Comparison of ENCODE assay signal across 15 cellular contexts in genomic region chr3:128167973-128168674, GRCh38. TPM values are rescaled to one million over a fixed set of nuclear protein-coding genes. Genes with fewer than 3 reads are reported as not detected.
DNase-seq lines count a peak whose midpoint lies in the region; ATAC-seq, FAIRE-seq and TF ChIP-seq lines count a peak whose summit lies in the region.
"Had no signal": no experiment of that assay in that cellular context is flagged by ENCODE, and none has a peak within 500 bp of the region (broad histone marks: within the 10 kb centered on the region; RNA-seq: fewer than 3 reads in every experiment).

No MANE protein-coding gene starts in this region.

- TF ChIP-seq EP300 in SK-N-SH (IDR thresholded peaks at IDR 0.05; ENCODE audit: borderline replicate concordance in 1 of 2, low read depth in 1 of 2, low read length in 1 of 2) = no peak

- no peak overlapping the region for H3K4me3 Mint-ChIP-seq in activated CD8-positive, alpha-beta T cell treated with anti-CD3 and anti-CD28 coated beads for 36 hours

- WGBS in SK-N-SH (ENCODE audit: low lambda C conversion rate) = 60% methylated on average over 5 of the region's 5 CpGs
- 37% methylated on average over 5 of the region's 5 CpGs for WGBS in smooth muscle cell (ENCODE audit: low lambda C conversion rate)

- no peak overlapping the region for H3K27ac Mint-ChIP-seq in activated CD8-positive, alpha-beta T cell treated with anti-CD3 and anti-CD28 coated beads for 36 hours

- H3K4me3 ChIP-seq in SK-N-SH (ENCODE audit: low read depth in 2 of 2, low read length in 1 of 2) (no peak overlapping the region), astrocyte of the spinal cord (ENCODE audit: low read depth, low read length) (no peak overlapping the region), kidney (ENCODE audit: low read length in 2 of 2) (peak overlapping the region in 1 of 2 donors; percentile 13), smooth muscle cell (no peak overlapping the region)
- H3K4me3 ChIP-seq: gastroesophageal sphincter, SJSA1, upper lobe of left lung had no signal

- no peaks in the 10 kb centered on the region for H3K9me3 Mint-ChIP-seq in activated CD8-positive, alpha-beta T cell treated with anti-CD3 and anti-CD28 coated beads for 36 hours

- intact Hi-C loops in kidney (cut with DNase I) = no loop called here
- intact Hi-C loops in activated CD8-positive, alpha-beta T cell treated with anti-CD3 and anti-CD28 coated beads for 36 hours (cut with micrococcal nuclease) = no loop called here

- H4K20me1 ChIP-seq in SK-N-SH (ENCODE audit: insufficient read depth) (0 out of 2 replicates have a peak, but pooled peaks cover 6% of the 10 kb centered on the region), smooth muscle cell (ENCODE audit: low read depth) (peaks cover 14% of the 10 kb centered on the region)

- no peak for ATAC-seq in SK-N-SH treated with all-trans-retinoic acid at 6 μM for 48 hours
- ATAC-seq in activated CD8-positive, alpha-beta T cell treated with anti-CD3 and anti-CD28 coated beads for 36 hours = no peak
- ATAC-seq: gastroesophageal sphincter had no signal

- H3F3A ChIP-seq in SK-N-SH (replicated peaks; ENCODE audit: insufficient read depth) = no peaks in the 10 kb centered on the region
- H3F3A ChIP-seq in smooth muscle cell (ENCODE audit: low read depth) = no peaks in the 10 kb centered on the region

- no peak for FAIRE-seq in kidney (lab: Jason Lieb, UNC)

- H3K4me2 ChIP-seq in SK-N-SH (no peak overlapping the region), smooth muscle cell (peak overlapping the region; percentile 37)

- H3K9me3 ChIP-seq in SK-N-SH (no peaks in the 10 kb centered on the region), kidney (ENCODE audit: control insufficient read depth in 1 of 2, low read length in 2 of 2) (no peaks in the 10 kb centered on the region), smooth muscle cell (replicated peaks; ENCODE audit: low read depth) (no peaks in the 10 kb centered on the region)
- H3K9me3 ChIP-seq: gastroesophageal sphincter, SJSA1, upper lobe of left lung had no signal

- H3K27me3 ChIP-seq in SK-N-SH (ENCODE audit: insufficient read depth) = no peaks in the 10 kb centered on the region
- H3K27me3 ChIP-seq in smooth muscle cell (ENCODE audit: low read depth) = no peaks in the 10 kb centered on the region
- H3K27me3 ChIP-seq: gastroesophageal sphincter, SJSA1, upper lobe of left lung had no signal

- no peaks in the 10 kb centered on the region for H3K36me3 ChIP-seq in SK-N-SH (replicated peaks in 1 of 2; ENCODE audit: control insufficient read depth in 1 of 2, insufficient read depth in 2 of 2, low read length in 1 of 2)
- peaks cover 0 to 2% of the 10 kb centered on the region in 2 donors for H3K36me3 ChIP-seq in kidney (ENCODE audit: control insufficient read depth in 1 of 2, insufficient read depth in 2 of 2, low read length in 2 of 2)
- H3K36me3 ChIP-seq in smooth muscle cell (ENCODE audit: low read depth) = no peaks in the 10 kb centered on the region
- H3K36me3 ChIP-seq: SJSA1 had no signal

- in situ Hi-C loops in astrocyte of the spinal cord (cut with HindIII; ENCODE audit: low sequenced_read_pairs) = no loop called here

- H3K4me1 Mint-ChIP-seq in activated CD8-positive, alpha-beta T cell treated with anti-CD3 and anti-CD28 coated beads for 36 hours (ENCODE audit: low read depth) = peaks cover 7% of the 10 kb centered on the region

- H3K4me1 ChIP-seq in SK-N-SH (ENCODE audit: control insufficient read depth in 1 of 2, insufficient read depth in 2 of 2, low read depth in 1 of 2, low read length in 1 of 2) (peaks cover 0 to 53% of the 10 kb centered on the region in 2 experiments; a peak in 2 of 4 replicates), kidney (ENCODE audit: control insufficient read depth in 1 of 2, insufficient read depth in 1 of 2, low read depth in 1 of 2, low read length in 2 of 2) (peaks cover 6 to 17% of the 10 kb centered on the region in 2 donors), smooth muscle cell (ENCODE audit: low read depth) (peaks cover 13% of the 10 kb centered on the region)
- H3K4me1 ChIP-seq: SJSA1 had no signal

- peak; percentile 28 for DNase-seq in SK-N-SH
- peak; percentile 18 for DNase-seq in astrocyte of the spinal cord (ENCODE audit: low read depth, low spot score)
- no peak for DNase-seq in kidney
- DNase-seq in smooth muscle cell (lab: John Stamatoyannopoulos, UW; ENCODE audit: unreplicated experiment) = no peak
- DNase-seq in activated T-cell treated with anti-CD3 and anti-CD28 coated beads, Interleukin-2, amount 50 U/mL, for 1 hour = no peak
- DNase-seq in AG08395 (ENCODE audit: low spot score) = no peak
- no peak for DNase-seq in activated CD8-positive, alpha-beta T cell treated with anti-CD3 and anti-CD28 coated beads for 36 hours
- DNase-seq: activated CD4-positive, CD25-positive, alpha-beta regulatory T cell; activated T-cell treated with anti-CD3 and anti-CD28 coated beads for 4 hours; NCI-H1417 treated with DMSO at 0.1 percent for 48 hours; NCI-H510A treated with DMSO at 0.1 percent for 48 hours; upper lobe of left lung had no signal

- TF ChIP-seq CTCF in SK-N-SH (IDR thresholded peaks at IDR 0.05) (no peak), astrocyte of the spinal cord (IDR thresholded peaks at IDR 0.05; ENCODE audit: low read depth, low read length) (no peak), kidney (IDR thresholded peaks at IDR 0.05; ENCODE audit: borderline replicate concordance, extremely low read depth, insufficient read depth) (no peak), smooth muscle cell (IDR thresholded peaks at IDR 0.05; ENCODE audit: borderline replicate concordance, insufficient read depth, poor library complexity, severe bottlenecking) (no peak)
- no peak for TF ChIP-seq CTCF in activated CD8-positive, alpha-beta T cell treated with anti-CD3 and anti-CD28 coated beads for 36 hours (IDR thresholded peaks at IDR 0.05)

- no peaks in the 10 kb centered on the region for H3K9me2 ChIP-seq in SK-N-SH

- H3K9ac ChIP-seq in SK-N-SH (no peak overlapping the region), kidney (ENCODE audit: low read length in 2 of 2) (no peak overlapping the region), smooth muscle cell (ENCODE audit: low read depth) (no peak overlapping the region)

- H3K36me3 Mint-ChIP-seq in activated CD8-positive, alpha-beta T cell treated with anti-CD3 and anti-CD28 coated beads for 36 hours (ENCODE audit: low read depth) = no peaks in the 10 kb centered on the region

- H3K27ac ChIP-seq in SK-N-SH (ENCODE audit: low read depth in 2 of 2, low read length in 1 of 2) (peak overlapping the region in 1 of 2 experiments; percentile 92; a peak in 2 of 4 replicates), kidney (ENCODE audit: low read depth in 2 of 2, low read length in 2 of 2) (peak overlapping the region; percentile 8 to 47), smooth muscle cell (ENCODE audit: low read depth) (no peak overlapping the region)
- H3K27ac ChIP-seq: gastroesophageal sphincter, SJSA1, upper lobe of left lung had no signal

- H3K79me2 ChIP-seq in SK-N-SH (ENCODE audit: insufficient read depth) (peaks cover 8% of the 10 kb centered on the region; the same call in 1 of the 2 replicates), smooth muscle cell (ENCODE audit: low read depth) (no peaks in the 10 kb centered on the region)

- H2AFZ ChIP-seq in SK-N-SH (ENCODE audit: low read depth) (no peak overlapping the region), smooth muscle cell (ENCODE audit: low read depth) (no peak overlapping the region)

- no peak for TF ChIP-seq RAD21 in SK-N-SH (IDR thresholded peaks at IDR 0.05; ENCODE audit: low read length)

- H3K27me3 Mint-ChIP-seq in activated CD8-positive, alpha-beta T cell treated with anti-CD3 and anti-CD28 coated beads for 36 hours = no peaks in the 10 kb centered on the region

- CTCF ChIA-PET in SK-N-SH (lab: Yijun Ruan, JAX) = interaction anchor here (0.9 to 6.8 kb wide), 15 partner anchors 35 to 416 kb away, joined by 3 to 38 read pairs (median 4); no protein-coding TSS in a partner anchor
- CTCF ChIA-PET in activated CD8-positive, alpha-beta T cell treated with anti-CD3 and anti-CD28 coated beads for 36 hours (lab: Charles Lee) = interaction anchor here (1.0 kb wide), 1 partner anchor 9 kb away, joined by 3 read pairs; no protein-coding TSS in a partner anchor

- POLR2A ChIA-PET in SK-N-SH (lab: Yijun Ruan, JAX) = interaction anchor here (1.4 kb wide), 1 partner anchor 15 kb away, joined by 5 read pairs; the partner anchor contains the start of gene EEFSEC
- POLR2A ChIA-PET in activated CD8-positive, alpha-beta T cell treated with anti-CD3 and anti-CD28 coated beads for 36 hours (lab: Charles Lee) = interaction anchor here (1.0 kb wide), 1 partner anchor 8 kb away, joined by 3 read pairs; no protein-coding TSS in a partner anchor

TF ChIP-seq in SK-N-SH, 30 proteins besides CTCF, POLR2A, EP300 and RAD21 (continues in another document):
- TF ChIP-seq TCF12 (IDR thresholded peaks at IDR 0.05) (no peak), TAF1 (IDR thresholded peaks at IDR 0.05; ENCODE audit: borderline replicate concordance, low read depth, low read length) (no peak), GABPA (IDR thresholded peaks at IDR 0.05; ENCODE audit: low read depth) (no peak), FOXJ3 (CRISPR knock-in tag; IDR thresholded peaks at IDR 0.05) (no peak), FOSL2 (IDR thresholded peaks at IDR 0.05; ENCODE audit: borderline replicate concordance, low read depth) (no peak)

RNA-seq across cellular contexts. Expression of gene EEFSEC, which starts 14.8 kb away (rescaled TPM):
- polyA plus RNA-seq in SK-N-SH (2012; rRNA removed) (10.5 and 12.4 TPM in 2 replicates), kidney (ENCODE audit: insufficient read depth, low read depth, low replicate concordance) (23.2 TPM), smooth muscle cell (17.1 and 24.7 TPM in 2 replicates)
- 4.6 and 8.1 TPM in 2 replicates for polyA plus RNA-seq in SK-N-SH (2012; cell fraction: cytosol; rRNA removed)
- 13.3 and 17.4 TPM in 2 replicates for polyA plus RNA-seq in SK-N-SH (2012; cell fraction: nucleus; rRNA removed)
- total RNA-seq in kidney (15.2 TPM), smooth muscle cell (11.4 and 12.4 TPM in 2 replicates)
- total RNA-seq in activated CD8-positive, alpha-beta T cell treated with anti-CD3 and anti-CD28 coated beads for 36 hours = 10 to 100 TPM; 19.2 to 19.6 TPM

RNA-seq across cellular contexts. Expression of gene RUVBL1, which starts 44.5 kb away (rescaled TPM):
- polyA plus RNA-seq in SK-N-SH (2012; rRNA removed) (140 and 145 TPM in 2 replicates), kidney (ENCODE audit: insufficient read depth, low read depth, low replicate concordance) (41.9 TPM), smooth muscle cell (36.9 and 37.1 TPM in 2 replicates)
- 148 and 151 TPM in 2 replicates for polyA plus RNA-seq in SK-N-SH (2012; cell fraction: cytosol; rRNA removed)
- polyA plus RNA-seq in SK-N-SH (2012; cell fraction: nucleus; rRNA removed) = 68.4 and 76.8 TPM in 2 replicates
- total RNA-seq in kidney (32.7 TPM), smooth muscle cell (25.5 and 32.9 TPM in 2 replicates)
- total RNA-seq in activated CD8-positive, alpha-beta T cell treated with anti-CD3 and anti-CD28 coated beads for 36 hours = 10 to 100 TPM; 99.0 to 99.5 TPM

Comparison
In these comparisons a context has a peak if more than half of its experiments do, and no peak if none do; other contexts are left out.
1. DNase-seq: peak in SK-N-SH (single experiment) and astrocyte of the spinal cord (single experiment); none in kidney (single experiment), smooth muscle cell (single experiment), activated T-cell treated with anti-CD3 and anti-CD28 coated beads, Interleukin-2, amount 50 U/mL, for 1 hour (single experiment), AG08395 (single experiment) and activated CD8-positive, alpha-beta T cell treated with anti-CD3 and anti-CD28 coated beads for 36 hours (single experiment).